ENCODE assay signal across 39 cellular contexts in the genomic region with DNA sequence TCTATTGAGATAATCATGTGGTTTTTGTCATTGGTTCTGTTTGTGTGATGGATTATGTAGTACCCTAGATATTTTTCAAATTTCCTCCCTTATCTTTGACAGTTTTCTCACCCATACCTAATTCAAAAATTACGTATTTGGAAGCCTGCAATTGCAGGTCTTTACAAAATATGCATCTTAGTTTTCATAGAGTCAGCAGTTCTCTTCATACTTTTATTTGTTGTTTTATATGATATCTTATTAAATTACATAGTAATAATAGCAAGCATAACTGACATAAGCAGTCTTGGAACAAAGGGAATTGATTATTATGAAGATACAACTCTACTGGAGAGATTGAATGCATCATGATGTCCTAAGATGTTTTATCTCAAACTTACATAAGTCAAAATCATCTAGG.
"Had no signal": no experiment of that assay in that cellular context is flagged by ENCODE, and none has a peak within 500 bp of the region (broad histone marks: within the 10 kb centered on the region; RNA-seq: fewer than 3 reads in every experiment).

No MANE protein-coding gene starts in this region.

- H3K27me3 ChIP-seq: adrenal gland, ascending aorta, body of pancreas, brain microvascular endothelial cell, breast epithelium, cardiac muscle cell had no signal

- H3K36me3 Mint-ChIP-seq: activated naive CD4-positive, alpha-beta T cell treated with anti-CD3 and anti-CD28 coated beads, Interleukin-2, amount 10 ng/mL, durations not matched to agents 7 days and 5 days; activated naive CD4-positive, alpha-beta T cell treated with anti-CD3 and anti-CD28 coated beads, Interleukin-2, amount 50 U/mL, for 24 hours; activated naive CD4-positive, alpha-beta T cell treated with anti-CD3 and anti-CD28 coated beads, Interleukin-2, amount 50 U/mL, for 72 hours; activated naive CD8-positive, alpha-beta T cell; activated naive CD8-positive, alpha-beta T cell treated with anti-CD3 and anti-CD28 coated beads for 36 hours; activated naive CD8-positive, alpha-beta T cell treated with anti-CD3 and anti-CD28 coated beads, Interleukin-2, amount 10 ng/mL, durations not matched to agents 7 days and 5 days had no signal

- H3K9me3 Mint-ChIP-seq: activated naive CD4-positive, alpha-beta T cell treated with anti-CD3 and anti-CD28 coated beads, Interleukin-2, amount 10 ng/mL, durations not matched to agents 7 days and 5 days; activated naive CD4-positive, alpha-beta T cell treated with anti-CD3 and anti-CD28 coated beads, Interleukin-2, amount 50 U/mL, for 24 hours; activated naive CD4-positive, alpha-beta T cell treated with anti-CD3 and anti-CD28 coated beads, Interleukin-2, amount 50 U/mL, for 72 hours; activated naive CD8-positive, alpha-beta T cell treated with anti-CD3 and anti-CD28 coated beads, Interleukin-2, amount 50 U/mL, for 24 hours; activated T-cell treated with anti-CD3 and anti-CD28 coated beads, Interleukin-2, amount 50 U/mL, for 4 hours; activated T-cell treated with anti-CD3 and anti-CD28 coated beads, Interleukin-2, amount 50 U/mL, for 72 hours; activated T-helper 1 cell treated with anti-CD3 and anti-CD28 coated beads, Interleukin-12 subunit alpha, Interleukin-12 subunit beta, Interleukin-2, Interleukin-4 antibody, amounts not matched to agents 30 ng/mL and 10 ng/mL and 1 ng/mL, durations not matched to agents 14 hours and 24 hours and 36 hours; activated T-helper 17 cell treated with anti-CD3 and anti-CD28 coated beads, Interleukin-2, amount 50 U/mL, for 72 hours; activated T-helper 2 cell treated with anti-CD3 and anti-CD28 coated beads, Interferon-gamma antibody, Interleukin-2, Interleukin-4, amounts not matched to agents 10 μg/mL and 5 μg/mL and 100 μg/mL, durations not matched to agents 14 hours and 24 hours and 36 hours; central memory CD8-positive, alpha-beta T cell had no signal

- H3K4me3 ChIP-seq: adrenal gland, ascending aorta, body of pancreas, breast epithelium, cardiac muscle cell had no signal

- ATAC-seq: activated naive CD4-positive, alpha-beta T cell treated with anti-CD3 and anti-CD28 coated beads, Interleukin-2, amount 50 U/mL, for 72 hours; activated naive CD8-positive, alpha-beta T cell treated with anti-CD3 and anti-CD28 coated beads, Interleukin-2, amount 50 U/mL, for 24 hours; activated T-cell treated with anti-CD3 and anti-CD28 coated beads, Interleukin-2, amount 50 U/mL, for 4 hours; activated T-cell treated with anti-CD3 and anti-CD28 coated beads, Interleukin-2, amount 50 U/mL, for 72 hours; activated T-helper 17 cell treated with anti-CD3 and anti-CD28 coated beads, Interleukin-2, amount 50 U/mL, for 72 hours; body of pancreas had no signal

- DNase-seq: activated effector memory CD4-positive, alpha-beta T cell treated with anti-CD3 and anti-CD28 coated beads, Interleukin-2, amount 50 U/mL, for 16 hours; activated effector memory CD4-positive, alpha-beta T cell treated with Interleukin-2 at 50 U/mL for 16 hours; activated gamma-delta T cell; activated gamma-delta T cell treated with Interleukin-2 at 50 U/mL for 16 hours; activated naive CD4-positive, alpha-beta T cell; activated naive CD4-positive, alpha-beta T cell treated with anti-CD3 and anti-CD28 coated beads for 36 hours; activated naive CD4-positive, alpha-beta T cell treated with anti-CD3 and anti-CD28 coated beads, Interleukin-2, amount 10 ng/mL, durations not matched to agents 7 days and 5 days; activated naive CD4-positive, alpha-beta T cell treated with anti-CD3 and anti-CD28 coated beads, Interleukin-2, amount 50 U/mL, for 16 hours; activated naive CD4-positive, alpha-beta T cell treated with Interleukin-2 at 50 U/mL for 16 hours; activated naive CD8-positive, alpha-beta T cell treated with anti-CD3 and anti-CD28 coated beads for 36 hours; activated naive CD8-positive, alpha-beta T cell treated with anti-CD3 and anti-CD28 coated beads, Interleukin-2, amount 10 ng/mL, durations not matched to agents 7 days and 5 days; activated naive CD8-positive, alpha-beta T cell treated with anti-CD3 and anti-CD28 coated beads, Interleukin-2, amount 50 U/mL, for 24 hours; activated T-cell treated with anti-CD3 and anti-CD28 coated beads, Interleukin-2, amount 50 U/mL, for 1 hour; activated T-cell treated with anti-CD3 and anti-CD28 coated beads, Interleukin-2, amount 50 U/mL, for 4 hours; activated T-cell treated with anti-CD3 and anti-CD28 coated beads, Interleukin-2, amount 50 U/mL, for 48 hours; activated T-cell treated with anti-CD3 and anti-CD28 coated beads, Interleukin-2, amount 50 U/mL, for 72 hours; adrenal gland; amniotic stem cell; amygdala; anterior cingulate cortex; aorta; body of pancreas; brain microvascular endothelial cell; caudate nucleus; central memory CD4-positive, alpha-beta T cell had no signal

- FAIRE-seq: astrocyte, bronchial epithelial cell, colon had no signal

- H3K9me3 ChIP-seq: adrenal gland, ascending aorta, body of pancreas, breast epithelium had no signal

- H3K36me3 ChIP-seq: adrenal gland, brain microvascular endothelial cell, breast epithelium, cardiac muscle cell had no signal

- H3K27ac ChIP-seq: adrenal gland, ascending aorta, body of pancreas, brain microvascular endothelial cell, breast epithelium, cardiac muscle cell had no signal

- H3K27ac Mint-ChIP-seq: activated naive CD4-positive, alpha-beta T cell treated with anti-CD3 and anti-CD28 coated beads for 36 hours; activated naive CD4-positive, alpha-beta T cell treated with anti-CD3 and anti-CD28 coated beads, Interleukin-2, amount 10 ng/mL, durations not matched to agents 7 days and 5 days; activated naive CD4-positive, alpha-beta T cell treated with anti-CD3 and anti-CD28 coated beads, Interleukin-2, amount 50 U/mL, for 24 hours; activated naive CD4-positive, alpha-beta T cell treated with anti-CD3 and anti-CD28 coated beads, Interleukin-2, amount 50 U/mL, for 72 hours; activated naive CD8-positive, alpha-beta T cell; activated naive CD8-positive, alpha-beta T cell treated with anti-CD3 and anti-CD28 coated beads for 36 hours; activated naive CD8-positive, alpha-beta T cell treated with anti-CD3 and anti-CD28 coated beads, Interleukin-2, amount 10 ng/mL, durations not matched to agents 7 days and 5 days; activated naive CD8-positive, alpha-beta T cell treated with anti-CD3 and anti-CD28 coated beads, Interleukin-2, amount 50 U/mL, for 24 hours; activated T-cell treated with anti-CD3 and anti-CD28 coated beads, Interleukin-2, amount 50 U/mL, for 72 hours; activated T-helper 1 cell treated with anti-CD3 and anti-CD28 coated beads, Interleukin-12 subunit alpha, Interleukin-12 subunit beta, Interleukin-2, Interleukin-4 antibody, amounts not matched to agents 30 ng/mL and 10 ng/mL and 1 ng/mL, durations not matched to agents 14 hours and 24 hours and 36 hours; activated T-helper 17 cell treated with anti-CD3 and anti-CD28 coated beads, Interleukin-2, amount 50 U/mL, for 72 hours; activated T-helper 2 cell treated with anti-CD3 and anti-CD28 coated beads, Interferon-gamma antibody, Interleukin-2, Interleukin-4, amounts not matched to agents 10 μg/mL and 5 μg/mL and 100 μg/mL, durations not matched to agents 14 hours and 24 hours and 36 hours; brain had no signal

- H3K4me1 Mint-ChIP-seq: activated naive CD4-positive, alpha-beta T cell treated with anti-CD3 and anti-CD28 coated beads, Interleukin-2, amount 10 ng/mL, durations not matched to agents 7 days and 5 days; activated naive CD4-positive, alpha-beta T cell treated with anti-CD3 and anti-CD28 coated beads, Interleukin-2, amount 50 U/mL, for 24 hours; activated naive CD8-positive, alpha-beta T cell treated with anti-CD3 and anti-CD28 coated beads for 36 hours; activated naive CD8-positive, alpha-beta T cell treated with anti-CD3 and anti-CD28 coated beads, Interleukin-2, amount 10 ng/mL, durations not matched to agents 7 days and 5 days; activated naive CD8-positive, alpha-beta T cell treated with anti-CD3 and anti-CD28 coated beads, Interleukin-2, amount 50 U/mL, for 24 hours; activated T-helper 17 cell treated with anti-CD3 and anti-CD28 coated beads, Interleukin-2, amount 50 U/mL, for 72 hours; brain; central memory CD8-positive, alpha-beta T cell had no signal

- H3K4me1 ChIP-seq: adrenal gland, ascending aorta, body of pancreas, breast epithelium had no signal

- H3K4me3 Mint-ChIP-seq: activated naive CD4-positive, alpha-beta T cell treated with anti-CD3 and anti-CD28 coated beads for 36 hours; activated naive CD4-positive, alpha-beta T cell treated with anti-CD3 and anti-CD28 coated beads, Interleukin-2, amount 10 ng/mL, durations not matched to agents 7 days and 5 days; activated naive CD4-positive, alpha-beta T cell treated with anti-CD3 and anti-CD28 coated beads, Interleukin-2, amount 50 U/mL, for 24 hours; activated naive CD8-positive, alpha-beta T cell; activated naive CD8-positive, alpha-beta T cell treated with anti-CD3 and anti-CD28 coated beads for 36 hours; activated naive CD8-positive, alpha-beta T cell treated with anti-CD3 and anti-CD28 coated beads, Interleukin-2, amount 10 ng/mL, durations not matched to agents 7 days and 5 days; activated naive CD8-positive, alpha-beta T cell treated with anti-CD3 and anti-CD28 coated beads, Interleukin-2, amount 50 U/mL, for 24 hours; activated T-cell treated with anti-CD3 and anti-CD28 coated beads, Interleukin-2, amount 50 U/mL, for 4 hours; activated T-cell treated with anti-CD3 and anti-CD28 coated beads, Interleukin-2, amount 50 U/mL, for 72 hours; activated T-helper 1 cell treated with anti-CD3 and anti-CD28 coated beads, Interleukin-12 subunit alpha, Interleukin-12 subunit beta, Interleukin-2, Interleukin-4 antibody, amounts not matched to agents 30 ng/mL and 10 ng/mL and 1 ng/mL, durations not matched to agents 14 hours and 24 hours and 36 hours; activated T-helper 17 cell treated with anti-CD3 and anti-CD28 coated beads, Interleukin-2, amount 50 U/mL, for 72 hours; brain; central memory CD8-positive, alpha-beta T cell had no signal
